8 cellular contexts compared by ENCODE assay signal in the genomic region with DNA sequence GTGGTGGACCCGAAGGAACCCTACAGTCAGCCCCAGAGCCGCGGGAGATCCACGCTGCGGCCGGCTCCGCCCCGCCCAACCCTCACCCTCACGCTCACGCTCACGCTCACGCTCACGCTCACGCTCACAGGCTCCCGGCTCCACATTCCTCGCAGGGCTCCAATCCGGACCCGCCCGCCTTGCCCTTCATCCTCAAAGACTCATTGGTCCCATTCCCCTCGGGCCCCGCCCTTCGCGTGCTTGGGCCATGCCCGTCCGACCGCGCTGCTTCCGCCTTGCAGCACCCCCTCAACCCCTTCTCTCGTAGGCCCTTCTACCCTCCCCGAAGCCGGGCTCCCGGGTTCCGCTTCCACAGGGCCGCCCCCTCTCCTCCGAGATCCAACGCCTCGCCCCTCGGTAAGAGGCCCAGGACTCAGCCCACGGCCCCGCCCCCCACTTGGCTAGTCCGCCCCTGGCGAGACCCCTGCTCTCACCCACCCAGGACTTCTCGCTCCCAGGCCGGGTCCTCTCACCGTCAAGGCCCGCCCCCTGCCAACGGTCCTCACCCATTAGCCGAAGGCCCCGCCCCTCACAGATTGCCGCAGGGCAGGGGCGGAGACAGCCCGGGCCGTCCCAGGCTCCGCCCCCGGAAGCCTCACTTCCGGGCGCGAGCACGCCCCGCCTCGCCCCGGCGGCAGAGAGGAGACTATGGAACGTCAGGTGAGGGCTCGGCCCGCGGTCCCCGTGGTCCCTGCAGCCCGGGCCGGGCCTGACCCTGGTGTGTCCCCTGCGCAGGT. TPM values are rescaled to one million over a fixed set of nuclear protein-coding genes. Genes with fewer than 3 reads are reported as not detected.
DNase-seq lines count a peak whose midpoint lies in the region; ATAC-seq and TF ChIP-seq lines count a peak whose summit lies in the region.

A gene (plus strand): TSS at position 637 of the 776 bp plus-strand sequence. CDS start 51 bp downstream, at position 688.

- TF ChIP-seq CTCF in Calu3 (IDR thresholded peaks at IDR 0.05; ENCODE audit: unreplicated experiment) (no peak), fibroblast of the aortic adventitia (IDR thresholded peaks at IDR 0.05; ENCODE audit: insufficient read depth, low read length) (no peak)

- H3K27me3 ChIP-seq in Karpas-422 (ENCODE audit: low read length) (no peaks in the 10 kb centered on the region), neuron (ENCODE audit: insufficient read depth, low read length) (no peaks in the 10 kb centered on the region)

- peaks cover 32% of the 10 kb centered on the region for H3K4me1 Mint-ChIP-seq in Calu3 (ENCODE audit: low read depth, unreplicated experiment)
- H3K4me1 Mint-ChIP-seq in activated T-cell treated with anti-CD3 and anti-CD28 coated beads, Interleukin-2, amount 50 U/mL, for 24 hours (ENCODE audit: low read depth), result peaks cover 35% of the 10 kb centered on the region

- peak within 1 kb of the TSS; percentile 95 for H3K9ac ChIP-seq in Karpas-422 (ENCODE audit: low read length)

- peaks cover 30% of the 10 kb centered on the region for H3K79me2 ChIP-seq in Karpas-422 (ENCODE audit: low read length)

- no peaks in the 10 kb centered on the region for H3K9me3 ChIP-seq in Karpas-422 (ENCODE audit: low read length)
- H3K9me3 ChIP-seq in neuron (ENCODE audit: low read length), result no peaks in the 10 kb centered on the region

- H3K4me1 ChIP-seq in Karpas-422 (ENCODE audit: low read length) (peaks cover 21% of the 10 kb centered on the region), neuron (ENCODE audit: insufficient read depth, low read length) (peaks cover 13% of the 10 kb centered on the region)

- intact Hi-C loops in Calu3 (cut with micrococcal nuclease; ENCODE audit: unreplicated experiment), result loop anchor here (1.0 to 5.0 kb wide), 2 partner anchors 135 to 207 kb away; no protein-coding TSS in a partner anchor

- H3K36me3 Mint-ChIP-seq in Calu3 (ENCODE audit: insufficient read depth, unreplicated experiment), result peaks cover 26% of the 10 kb centered on the region
- H3K36me3 Mint-ChIP-seq in activated T-cell treated with anti-CD3 and anti-CD28 coated beads, Interleukin-2, amount 50 U/mL, for 24 hours (ENCODE audit: low read depth), result peaks cover 52% of the 10 kb centered on the region

- H3K4me3 Mint-ChIP-seq in Calu3 (ENCODE audit: low read depth, unreplicated experiment), result peak within 1 kb of the TSS; percentile 97
- peak within 1 kb of the TSS; percentile 97 for H3K4me3 Mint-ChIP-seq in activated T-cell treated with anti-CD3 and anti-CD28 coated beads, Interleukin-2, amount 50 U/mL, for 24 hours

- H3K9me3 Mint-ChIP-seq in Calu3 (ENCODE audit: low read depth, unreplicated experiment), result no peaks in the 10 kb centered on the region
- H3K9me3 Mint-ChIP-seq in activated T-cell treated with anti-CD3 and anti-CD28 coated beads, Interleukin-2, amount 50 U/mL, for 24 hours, result no peaks in the 10 kb centered on the region

- H3K27ac ChIP-seq in Karpas-422 (ENCODE audit: low read length), result peak within 1 kb of the TSS; percentile 84

- no peaks in the 10 kb centered on the region for H3K9me2 ChIP-seq in Karpas-422 (replicated peaks; ENCODE audit: insufficient read depth, low read length)

- peaks cover 20% of the 10 kb centered on the region for H4K20me1 ChIP-seq in Karpas-422 (ENCODE audit: insufficient read depth, low read depth, low read length)

- H3K4me3 ChIP-seq in Karpas-422 (ENCODE audit: low read length), result peak within 1 kb of the TSS; percentile 90
- peak within 1 kb of the TSS; percentile 85 for H3K4me3 ChIP-seq in fibroblast of the aortic adventitia (ENCODE audit: low read depth, low read length)
- peak within 1 kb of the TSS; percentile 77 for H3K4me3 ChIP-seq in neuron (ENCODE audit: low read length)

- peak within 1 kb of the TSS; percentile 95 for H3K27ac Mint-ChIP-seq in Calu3 (ENCODE audit: unreplicated experiment)
- peak within 1 kb of the TSS; percentile 99 for H3K27ac Mint-ChIP-seq in activated T-cell treated with anti-CD3 and anti-CD28 coated beads, Interleukin-2, amount 50 U/mL, for 24 hours

- peaks cover 20% of the 10 kb centered on the region for H3K36me3 ChIP-seq in Karpas-422 (ENCODE audit: insufficient read depth, low read length)
- H3K36me3 ChIP-seq in neuron (ENCODE audit: insufficient read depth, low read length), result peaks cover 36% of the 10 kb centered on the region

- H2AFZ ChIP-seq in Karpas-422 (ENCODE audit: low read length), result no peak within 1 kb of the TSS
- peak within 1 kb of the TSS; percentile 42 for H2AFZ ChIP-seq in neuron (ENCODE audit: low read depth, low read length)

- H3K4me2 ChIP-seq in Karpas-422 (ENCODE audit: low read depth, low read length, poor library complexity, severe bottlenecking), result peak within 1 kb of the TSS; percentile 94

- DNase-seq in Calu3 (peak; percentile 99), Karpas-422 (peak; percentile 100), fibroblast of the aortic adventitia (ENCODE audit: low read depth) (peak; percentile 97), superior temporal gyrus (ENCODE audit: extremely low spot score) (peak; percentile 86), NCI-H2107 treated with DMSO at 0.1 percent for 48 hours (lab: John Stamatoyannopoulos, UW; ENCODE audit: unreplicated experiment) (no peak)
- peak; percentile 99 for DNase-seq in activated T-cell treated with anti-CD3 and anti-CD28 coated beads, Interleukin-2, amount 50 U/mL, for 24 hours

- no peaks in the 10 kb centered on the region for H3K27me3 Mint-ChIP-seq in Calu3 (ENCODE audit: unreplicated experiment)
- H3K27me3 Mint-ChIP-seq in activated T-cell treated with anti-CD3 and anti-CD28 coated beads, Interleukin-2, amount 50 U/mL, for 24 hours, result no peaks in the 10 kb centered on the region

- no TSS peak for BruUV-seq in Calu3 (replicated peaks; lab: Mats Ljungman, UMichigan)

- CTCF ChIA-PET in Calu3 (lab: Charles Lee), result interaction anchor here (3.5 kb wide), 1 partner anchor 134 kb away, joined by 102 read pairs; no protein-coding TSS in a partner anchor

- ATAC-seq in GM21723 (IDR thresholded peaks at IDR 0.05; ENCODE audit: unreplicated experiment), result peak; percentile 79

RNA-seq across cellular contexts. Expression of the gene that starts here (rescaled TPM):
- 187 and 207 TPM in 2 replicates for total RNA-seq in Calu3 (2022)
- total RNA-seq in Karpas-422 (2014; rRNA removed; shearing (Covaris generic); ENCODE audit: low replicate concordance), result 96.3 and 175 TPM in 2 replicates
- total RNA-seq in fibroblast of the aortic adventitia (ENCODE audit: low replicate concordance), result 41.1 and 87.7 TPM in 2 replicates
